Comparison of ENCODE assay signal across 1 cellular context in genomic region chr1:58809327-58810040, GRCh38.
TF ChIP-seq lines count a peak whose summit lies in the region.

No MANE protein-coding gene starts in this region.

TF ChIP-seq in GM23338, 12 proteins besides CTCF, POLR2A, EP300 and RAD21 (continued from another document):
- TF ChIP-seq ZNF462 (CRISPR knock-in tag; IDR thresholded peaks at IDR 0.05): no peak
- no peak for TF ChIP-seq ZNF331 (CRISPR knock-in tag; IDR thresholded peaks at IDR 0.05; ENCODE audit: low read depth)
- TF ChIP-seq NANOG (IDR thresholded peaks at IDR 0.05; ENCODE audit: borderline replicate concordance): no peak
- no peak for TF ChIP-seq REST (IDR thresholded peaks at IDR 0.05; ENCODE audit: unreplicated experiment)
- TF ChIP-seq POLR2AphosphoS5 (IDR thresholded peaks at IDR 0.05; ENCODE audit: low read depth): no peak
- TF ChIP-seq STAT1 (IDR thresholded peaks at IDR 0.05; ENCODE audit: unreplicated experiment): no peak
- TF ChIP-seq EZH2phosphoT487 (IDR thresholded peaks at IDR 0.05; ENCODE audit: unreplicated experiment): no peak
- TF ChIP-seq, protein P1, sequence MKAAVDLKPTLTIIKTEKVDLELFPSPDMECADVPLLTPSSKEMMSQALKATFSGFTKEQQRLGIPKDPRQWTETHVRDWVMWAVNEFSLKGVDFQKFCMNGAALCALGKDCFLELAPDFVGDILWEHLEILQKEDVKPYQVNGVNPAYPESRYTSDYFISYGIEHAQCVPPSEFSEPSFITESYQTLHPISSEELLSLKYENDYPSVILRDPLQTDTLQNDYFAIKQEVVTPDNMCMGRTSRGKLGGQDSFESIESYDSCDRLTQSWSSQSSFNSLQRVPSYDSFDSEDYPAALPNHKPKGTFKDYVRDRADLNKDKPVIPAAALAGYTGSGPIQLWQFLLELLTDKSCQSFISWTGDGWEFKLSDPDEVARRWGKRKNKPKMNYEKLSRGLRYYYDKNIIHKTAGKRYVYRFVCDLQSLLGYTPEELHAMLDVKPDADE (IDR thresholded peaks at IDR 0.05): no peak
